ENCODE assay signal across 1 cellular context in genomic region chr4:127604949-127605709, GRCh38.
TF ChIP-seq lines count a peak whose summit lies in the region.

No MANE protein-coding gene starts in this region.

TF ChIP-seq in H1, 55 proteins besides CTCF, POLR2A, EP300 and RAD21 (continued from another document):
- TF ChIP-seq RXRA (IDR thresholded peaks at IDR 0.05; ENCODE audit: insufficient read depth, low read depth, low read length): no peak
- peak; percentile 5 to 25; a peak in 1 of 4 replicates for TF ChIP-seq HDAC2 (IDR thresholded peaks at IDR 0.05; ENCODE audit: borderline replicate concordance in 1 of 2, low read depth in 2 of 2, low read length in 2 of 2)
- TF ChIP-seq CEBPB (IDR thresholded peaks at IDR 0.05; ENCODE audit: low read depth, low read length): peak; percentile 45; the same call in 1 of the 2 replicates
- peak; percentile 96 for TF ChIP-seq NANOG (IDR thresholded peaks at IDR 0.05; ENCODE audit: insufficient read depth, low read depth, low read length, poor library complexity, severe bottlenecking)
- TF ChIP-seq, protein P1, sequence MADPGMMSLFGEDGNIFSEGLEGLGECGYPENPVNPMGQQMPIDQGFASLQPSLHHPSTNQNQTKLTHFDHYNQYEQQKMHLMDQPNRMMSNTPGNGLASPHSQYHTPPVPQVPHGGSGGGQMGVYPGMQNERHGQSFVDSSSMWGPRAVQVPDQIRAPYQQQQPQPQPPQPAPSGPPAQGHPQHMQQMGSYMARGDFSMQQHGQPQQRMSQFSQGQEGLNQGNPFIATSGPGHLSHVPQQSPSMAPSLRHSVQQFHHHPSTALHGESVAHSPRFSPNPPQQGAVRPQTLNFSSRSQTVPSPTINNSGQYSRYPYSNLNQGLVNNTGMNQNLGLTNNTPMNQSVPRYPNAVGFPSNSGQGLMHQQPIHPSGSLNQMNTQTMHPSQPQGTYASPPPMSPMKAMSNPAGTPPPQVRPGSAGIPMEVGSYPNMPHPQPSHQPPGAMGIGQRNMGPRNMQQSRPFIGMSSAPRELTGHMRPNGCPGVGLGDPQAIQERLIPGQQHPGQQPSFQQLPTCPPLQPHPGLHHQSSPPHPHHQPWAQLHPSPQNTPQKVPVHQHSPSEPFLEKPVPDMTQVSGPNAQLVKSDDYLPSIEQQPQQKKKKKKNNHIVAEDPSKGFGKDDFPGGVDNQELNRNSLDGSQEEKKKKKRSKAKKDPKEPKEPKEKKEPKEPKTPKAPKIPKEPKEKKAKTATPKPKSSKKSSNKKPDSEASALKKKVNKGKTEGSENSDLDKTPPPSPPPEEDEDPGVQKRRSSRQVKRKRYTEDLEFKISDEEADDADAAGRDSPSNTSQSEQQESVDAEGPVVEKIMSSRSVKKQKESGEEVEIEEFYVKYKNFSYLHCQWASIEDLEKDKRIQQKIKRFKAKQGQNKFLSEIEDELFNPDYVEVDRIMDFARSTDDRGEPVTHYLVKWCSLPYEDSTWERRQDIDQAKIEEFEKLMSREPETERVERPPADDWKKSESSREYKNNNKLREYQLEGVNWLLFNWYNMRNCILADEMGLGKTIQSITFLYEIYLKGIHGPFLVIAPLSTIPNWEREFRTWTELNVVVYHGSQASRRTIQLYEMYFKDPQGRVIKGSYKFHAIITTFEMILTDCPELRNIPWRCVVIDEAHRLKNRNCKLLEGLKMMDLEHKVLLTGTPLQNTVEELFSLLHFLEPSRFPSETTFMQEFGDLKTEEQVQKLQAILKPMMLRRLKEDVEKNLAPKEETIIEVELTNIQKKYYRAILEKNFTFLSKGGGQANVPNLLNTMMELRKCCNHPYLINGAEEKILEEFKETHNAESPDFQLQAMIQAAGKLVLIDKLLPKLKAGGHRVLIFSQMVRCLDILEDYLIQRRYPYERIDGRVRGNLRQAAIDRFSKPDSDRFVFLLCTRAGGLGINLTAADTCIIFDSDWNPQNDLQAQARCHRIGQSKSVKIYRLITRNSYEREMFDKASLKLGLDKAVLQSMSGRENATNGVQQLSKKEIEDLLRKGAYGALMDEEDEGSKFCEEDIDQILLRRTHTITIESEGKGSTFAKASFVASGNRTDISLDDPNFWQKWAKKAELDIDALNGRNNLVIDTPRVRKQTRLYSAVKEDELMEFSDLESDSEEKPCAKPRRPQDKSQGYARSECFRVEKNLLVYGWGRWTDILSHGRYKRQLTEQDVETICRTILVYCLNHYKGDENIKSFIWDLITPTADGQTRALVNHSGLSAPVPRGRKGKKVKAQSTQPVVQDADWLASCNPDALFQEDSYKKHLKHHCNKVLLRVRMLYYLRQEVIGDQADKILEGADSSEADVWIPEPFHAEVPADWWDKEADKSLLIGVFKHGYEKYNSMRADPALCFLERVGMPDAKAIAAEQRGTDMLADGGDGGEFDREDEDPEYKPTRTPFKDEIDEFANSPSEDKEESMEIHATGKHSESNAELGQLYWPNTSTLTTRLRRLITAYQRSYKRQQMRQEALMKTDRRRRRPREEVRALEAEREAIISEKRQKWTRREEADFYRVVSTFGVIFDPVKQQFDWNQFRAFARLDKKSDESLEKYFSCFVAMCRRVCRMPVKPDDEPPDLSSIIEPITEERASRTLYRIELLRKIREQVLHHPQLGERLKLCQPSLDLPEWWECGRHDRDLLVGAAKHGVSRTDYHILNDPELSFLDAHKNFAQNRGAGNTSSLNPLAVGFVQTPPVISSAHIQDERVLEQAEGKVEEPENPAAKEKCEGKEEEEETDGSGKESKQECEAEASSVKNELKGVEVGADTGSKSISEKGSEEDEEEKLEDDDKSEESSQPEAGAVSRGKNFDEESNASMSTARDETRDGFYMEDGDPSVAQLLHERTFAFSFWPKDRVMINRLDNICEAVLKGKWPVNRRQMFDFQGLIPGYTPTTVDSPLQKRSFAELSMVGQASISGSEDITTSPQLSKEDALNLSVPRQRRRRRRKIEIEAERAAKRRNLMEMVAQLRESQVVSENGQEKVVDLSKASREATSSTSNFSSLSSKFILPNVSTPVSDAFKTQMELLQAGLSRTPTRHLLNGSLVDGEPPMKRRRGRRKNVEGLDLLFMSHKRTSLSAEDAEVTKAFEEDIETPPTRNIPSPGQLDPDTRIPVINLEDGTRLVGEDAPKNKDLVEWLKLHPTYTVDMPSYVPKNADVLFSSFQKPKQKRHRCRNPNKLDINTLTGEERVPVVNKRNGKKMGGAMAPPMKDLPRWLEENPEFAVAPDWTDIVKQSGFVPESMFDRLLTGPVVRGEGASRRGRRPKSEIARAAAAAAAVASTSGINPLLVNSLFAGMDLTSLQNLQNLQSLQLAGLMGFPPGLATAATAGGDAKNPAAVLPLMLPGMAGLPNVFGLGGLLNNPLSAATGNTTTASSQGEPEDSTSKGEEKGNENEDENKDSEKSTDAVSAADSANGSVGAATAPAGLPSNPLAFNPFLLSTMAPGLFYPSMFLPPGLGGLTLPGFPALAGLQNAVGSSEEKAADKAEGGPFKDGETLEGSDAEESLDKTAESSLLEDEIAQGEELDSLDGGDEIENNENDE (IDR thresholded peaks at IDR 0.05; ENCODE audit: insufficient replicate concordance, low read length): peak; percentile 68
- TF ChIP-seq TCF12 (IDR thresholded peaks at IDR 0.05; ENCODE audit: low read depth, low read length): peak; percentile 84; the same call in 1 of the 2 replicates
- TF ChIP-seq, protein P2, sequence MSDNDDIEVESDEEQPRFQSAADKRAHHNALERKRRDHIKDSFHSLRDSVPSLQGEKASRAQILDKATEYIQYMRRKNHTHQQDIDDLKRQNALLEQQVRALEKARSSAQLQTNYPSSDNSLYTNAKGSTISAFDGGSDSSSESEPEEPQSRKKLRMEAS (IDR thresholded peaks at IDR 0.05): peak; percentile 56
- no peak for TF ChIP-seq FOSL1 (IDR thresholded peaks at IDR 0.05; ENCODE audit: insufficient read depth, low read depth, low read length)
